8 cellular contexts compared by ENCODE assay signal in the genomic region with DNA sequence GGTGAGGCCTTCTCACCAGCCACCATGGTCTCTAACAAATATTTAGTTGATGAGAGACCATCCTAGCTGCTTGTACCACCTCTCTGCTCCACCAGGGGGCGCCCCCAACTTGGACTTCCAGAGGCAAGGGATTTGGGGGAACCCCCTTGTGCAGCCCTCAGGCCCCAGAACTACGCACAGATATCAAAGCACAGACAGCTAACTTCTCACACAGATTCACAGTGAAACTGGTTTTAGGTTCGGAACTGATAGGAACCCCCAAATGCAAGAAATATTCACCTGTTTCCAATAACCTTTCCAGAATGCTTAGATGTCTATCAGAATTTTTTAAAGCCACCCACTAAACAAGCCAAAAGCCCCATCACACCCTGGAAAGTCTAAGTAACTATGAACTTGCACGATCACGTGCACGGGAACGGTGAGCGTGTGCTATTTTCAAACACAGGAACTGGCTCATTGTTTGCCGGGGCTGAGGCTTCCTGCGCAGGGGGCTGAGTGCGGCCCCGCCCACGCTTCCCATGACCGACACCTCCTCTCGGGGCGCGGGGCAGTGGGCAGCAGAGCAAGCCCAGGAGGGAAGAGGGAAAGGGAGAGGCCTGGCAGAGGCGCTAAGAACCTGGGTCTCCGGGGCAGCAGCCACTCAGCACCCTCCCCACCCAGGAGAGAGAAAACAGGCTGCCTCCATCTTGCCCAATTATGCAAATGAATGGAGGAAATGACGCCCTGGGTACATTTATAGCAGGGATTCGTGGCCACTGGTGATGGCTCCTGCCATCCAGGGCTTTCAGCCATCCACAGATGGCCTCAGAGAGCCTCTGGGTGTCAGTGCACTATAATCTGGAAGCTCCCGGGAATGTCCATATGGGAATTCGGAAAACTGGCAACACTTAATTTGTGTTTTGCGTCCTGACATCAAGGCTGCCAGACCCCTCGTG.
A peak's percentile ranks its signal among the peaks of the same experiment; 100 is the strongest.
DNase-seq lines count a peak whose midpoint lies in the region; ATAC-seq and TF ChIP-seq lines count a peak whose summit lies in the region.

No MANE protein-coding gene starts in this region.

- peak; percentile 79 to 89 for ATAC-seq in left cardiac atrium

- H3K4me3 ChIP-seq in HAP-1 (no peak overlapping the region), MG63 (no peak overlapping the region), adipocyte (ENCODE audit: low read length) (peak overlapping the region; percentile 72), retinal pigment epithelial cell (ENCODE audit: low read length) (no peak overlapping the region)

- in situ Hi-C loops in HAP-1 (cut with MboI; ENCODE audit: low sequenced_read_pairs) = no loop called here

- peak; percentile 88 for TF ChIP-seq CTCF in GM10248 (IDR thresholded peaks at IDR 0.05; ENCODE audit: control extremely low read depth, extremely low read depth, low read depth, missing control alignments)
- TF ChIP-seq CTCF in retinal pigment epithelial cell (conservative IDR thresholded peaks at IDR 0.05; ENCODE audit: low read depth, low read length) = peak; percentile 91

- H3K36me3 ChIP-seq in HAP-1 (replicated peaks) (peaks cover 33% of the 10 kb centered on the region), MG63 (no peaks in the 10 kb centered on the region), adipocyte (ENCODE audit: control insufficient read depth, insufficient read depth, low read length, severe bottlenecking) (no peaks in the 10 kb centered on the region)

- POLR2A ChIA-PET in GM10248 (lab: Yijun Ruan, JAX) = interaction anchor here (1.9 kb wide), 1 partner anchor 92 kb away, joined by 7 read pairs; a partner anchor contains a TSS

- peak; percentile 82 for DNase-seq in GM10248 (ENCODE audit: extremely low spot score)
- peak; percentile 27 to 85 for DNase-seq in HAP-1 (ENCODE audit: low spot score in 2 of 2)
- peak; percentile 44 for DNase-seq in MG63
- DNase-seq in SW480 (ENCODE audit: low spot score) = peak; percentile 46
- peak; percentile 85 for DNase-seq in adipocyte (ENCODE audit: low read depth)
- peak; percentile 88 for DNase-seq in left cardiac atrium
- DNase-seq in retinal pigment epithelial cell (ENCODE audit: low read depth) = no peak
- DNase-seq in amniotic stem cell (lab: John Stamatoyannopoulos, UW) = no peak

- no peaks in the 10 kb centered on the region for H3K27me3 ChIP-seq in HAP-1 (ENCODE audit: low read depth)
- H3K27me3 ChIP-seq in MG63 = no peaks in the 10 kb centered on the region
- peaks cover 62% of the 10 kb centered on the region for H3K27me3 ChIP-seq in adipocyte (replicated peaks; ENCODE audit: control insufficient read depth, insufficient read depth, low read length)

- H3K4me1 ChIP-seq in HAP-1 = peaks cover 3% of the 10 kb centered on the region
- H3K4me1 ChIP-seq in adipocyte (ENCODE audit: control insufficient read depth, insufficient read depth, low read length) = peaks cover 5% of the 10 kb centered on the region

- peak overlapping the region; percentile 24 for H3K9ac ChIP-seq in adipocyte (ENCODE audit: low read length)

- H3K9me3 ChIP-seq in HAP-1 = no peaks in the 10 kb centered on the region
- H3K9me3 ChIP-seq in MG63 = no peaks in the 10 kb centered on the region
- H3K9me3 ChIP-seq in adipocyte (ENCODE audit: control insufficient read depth, low read length) = no peaks in the 10 kb centered on the region

- intact Hi-C loops in left cardiac atrium (cut with DNase I) = loop anchor here (1.0 to 5.0 kb wide), 2 partner anchors 93 to 94 kb away; a partner anchor contains a TSS

- CTCF ChIA-PET in GM10248 (lab: Yijun Ruan, JAX) = interaction anchor here (0.6 to 8.1 kb wide), 41 partner anchors 8 to 421 kb away, joined by 3 to 180 read pairs (median 5); a partner anchor contains a TSS

Comparison
In these comparisons a context has a peak if more than half of its experiments do, and no peak if none do; other contexts are left out.
1. DNase-seq: peak in GM10248 (single experiment), HAP-1 (2 of 2), MG63 (single experiment), SW480 (single experiment), adipocyte (single experiment) and left cardiac atrium (single experiment); none in retinal pigment epithelial cell (single experiment) and amniotic stem cell (single experiment).